ENCODE assay signal across 8 cellular contexts in the genomic region with DNA sequence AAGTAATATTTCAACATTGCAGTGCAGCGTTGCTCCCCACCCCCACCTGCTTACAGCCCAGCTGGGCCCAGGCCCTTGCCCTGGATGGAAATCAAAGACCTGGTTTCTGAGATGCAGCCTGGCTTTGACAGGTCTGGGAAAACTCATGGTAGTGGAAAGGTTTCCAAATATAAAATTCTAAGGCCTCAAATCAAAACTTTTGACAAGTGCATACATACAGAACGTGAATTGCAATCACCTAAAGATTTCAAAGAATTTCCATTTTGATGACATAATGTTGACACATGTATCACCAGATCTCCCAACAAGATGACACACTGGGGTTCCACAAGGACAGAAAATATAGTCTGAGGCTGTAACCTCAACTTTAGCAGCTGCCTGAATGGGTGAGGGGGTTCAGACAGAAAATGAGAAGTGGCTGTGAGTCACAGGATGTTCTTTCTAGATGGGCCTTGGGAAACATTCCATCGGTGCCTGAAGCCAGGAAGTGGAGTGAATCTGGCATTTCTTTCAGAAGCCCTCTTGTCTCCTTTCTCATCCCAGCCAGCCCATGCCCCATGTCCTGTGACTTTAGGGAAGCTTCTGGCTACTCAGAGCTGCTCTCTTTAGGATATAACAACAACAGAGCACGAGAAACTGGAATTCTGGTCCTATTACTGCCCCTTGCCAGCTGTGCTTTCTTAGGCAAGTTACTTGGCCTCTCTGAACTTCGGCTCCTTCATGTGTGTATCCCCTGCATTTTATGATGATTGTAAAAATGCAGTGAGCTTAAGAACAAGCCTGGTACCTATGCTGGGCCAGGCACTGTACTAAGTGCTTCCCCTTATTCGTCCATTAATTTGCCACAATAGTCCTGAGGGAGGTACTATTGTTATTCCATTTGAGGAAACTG. TPM values are rescaled to one million over a fixed set of nuclear protein-coding genes. Genes with fewer than 3 reads are reported as not detected.
A peak's percentile ranks its signal among the peaks of the same experiment; 100 is the strongest.
DNase-seq lines count a peak whose midpoint lies in the region; ATAC-seq and TF ChIP-seq lines count a peak whose summit lies in the region.

No MANE protein-coding gene starts in this region.

- DNase-seq in PC-9 = peak; percentile 60 to 96
- DNase-seq in fibroblast of lung (ENCODE audit: low read depth in 2 of 2) = peak; percentile 79 to 98
- no peak for DNase-seq in NCI-H146 treated with DMSO at 0.1 percent for 48 hours (lab: John Stamatoyannopoulos, UW; ENCODE audit: unreplicated experiment)
- no peak for DNase-seq in DMS 273 treated with DMSO at 0.1 percent for 48 hours (lab: John Stamatoyannopoulos, UW)

- peaks cover 0 to 29% (median 21%) of the 10 kb centered on the region in 11 experiments; a peak in 15 of 22 replicates for H3K9me3 ChIP-seq in BLaER1 treated with 17β-estradiol and CSF1 and Interleukin-3, amounts not matched to agents 10 nM and 100 nM (replicated peaks in 1 of 11)
- H3K9me3 ChIP-seq in PC-9 (ENCODE audit: insufficient read depth, low read depth) (no peaks in the 10 kb centered on the region), fibroblast of lung (ENCODE audit: control insufficient read depth, insufficient read depth, low read depth, low read length) (no peaks in the 10 kb centered on the region), neutrophil (no peaks in the 10 kb centered on the region)

- peaks cover 72 to 92% (median 81%) of the 10 kb centered on the region in 11 experiments for H3K36me3 ChIP-seq in BLaER1 treated with 17β-estradiol and CSF1 and Interleukin-3, amounts not matched to agents 10 nM and 100 nM
- H3K36me3 ChIP-seq in PC-9 (ENCODE audit: low read depth) (peaks cover 23% of the 10 kb centered on the region), fibroblast of lung (ENCODE audit: control insufficient read depth, insufficient read depth, low read length) (no peaks in the 10 kb centered on the region), neutrophil (peaks cover 44% of the 10 kb centered on the region)

- CTCF ChIA-PET in PC-9 (lab: Charles Lee) = interaction anchor here (0.7 kb wide), 1 partner anchor 10 kb away, joined by 3 read pairs; no protein-coding TSS in a partner anchor

- H2AFZ ChIP-seq in PC-9 = no peak overlapping the region
- H2AFZ ChIP-seq in fibroblast of lung (ENCODE audit: low read length) = no peak overlapping the region

- TF ChIP-seq CTCF in PC-9 (conservative IDR thresholded peaks at IDR 0.05) (no peak), fibroblast of lung (conservative IDR thresholded peaks at IDR 0.05 in 1 of 2, IDR thresholded peaks at IDR 0.05 in 1 of 2; ENCODE audit: low read depth in 1 of 2, low read length in 2 of 2) (no peak), neutrophil (IDR thresholded peaks at IDR 0.05) (no peak)

- BruUV-seq in PC-9 (replicated peaks; lab: Mats Ljungman, UMichigan) = no TSS peak

- peaks cover 0 to 94% (median 24%) of the 10 kb centered on the region in 11 experiments; a peak in 13 of 22 replicates for H4K20me1 ChIP-seq in BLaER1 treated with 17β-estradiol and CSF1 and Interleukin-3, amounts not matched to agents 10 nM and 100 nM
- H4K20me1 ChIP-seq in PC-9 (ENCODE audit: insufficient read depth) (no peaks in the 10 kb centered on the region), fibroblast of lung (ENCODE audit: control insufficient read depth, extremely low read depth, insufficient read depth, low read length) (no peaks in the 10 kb centered on the region)

- intact Hi-C loops in PC-9 (cut with micrococcal nuclease; ENCODE audit: unreplicated experiment) = no loop called here

- H3K79me2 ChIP-seq in PC-9 (ENCODE audit: low read depth) (peaks cover 38% of the 10 kb centered on the region), fibroblast of lung (ENCODE audit: control insufficient read depth, insufficient read depth, low read length) (peaks cover 2% of the 10 kb centered on the region)

- no peak for ATAC-seq in GM19351 (IDR thresholded peaks at IDR 0.05; ENCODE audit: unreplicated experiment)
- ATAC-seq in GM18858 (IDR thresholded peaks at IDR 0.05; ENCODE audit: unreplicated experiment) = no peak

- H3K9me2 ChIP-seq in PC-9 (ENCODE audit: insufficient read depth) = no peaks in the 10 kb centered on the region

- peak overlapping the region; percentile 90 to 99 (median 95) for H3K27ac ChIP-seq in BLaER1 treated with 17β-estradiol and CSF1 and Interleukin-3, amounts not matched to agents 10 nM and 100 nM
- H3K27ac ChIP-seq in PC-9 = peak overlapping the region; percentile 90
- H3K27ac ChIP-seq in fibroblast of lung (ENCODE audit: insufficient read depth, low read length) = peak overlapping the region; percentile 91
- peak overlapping the region; percentile 51 for H3K27ac ChIP-seq in neutrophil

- H3F3A ChIP-seq in PC-9 (ENCODE audit: insufficient read depth, low read depth) = peaks cover 46% of the 10 kb centered on the region

- H3K4me3 ChIP-seq in BLaER1 treated with 17β-estradiol and CSF1 and Interleukin-3, amounts not matched to agents 10 nM and 100 nM = peak overlapping the region in 4 of 10 experiments; percentile 2 to 22 (median 8); a peak in 1 of 20 replicates
- no peak overlapping the region for H3K4me3 ChIP-seq in PC-9
- no peak overlapping the region for H3K4me3 ChIP-seq in fibroblast of lung (replicated peaks in 1 of 4; ENCODE audit: control extremely low read depth in 1 of 4, insufficient read depth in 1 of 4, low read depth in 3 of 4, low read length in 4 of 4)
- no peak overlapping the region for H3K4me3 ChIP-seq in neutrophil (ENCODE audit: low read depth in 1 of 2, low read length in 1 of 2)

- H3K27me3 ChIP-seq in BLaER1 treated with 17β-estradiol and CSF1 and Interleukin-3, amounts not matched to agents 10 nM and 100 nM = no peaks in the 10 kb centered on the region
- no peaks in the 10 kb centered on the region for H3K27me3 ChIP-seq in PC-9 (ENCODE audit: insufficient read depth, low read depth)
- H3K27me3 ChIP-seq in fibroblast of lung (ENCODE audit: control insufficient read depth, insufficient read depth, low read length) = no peaks in the 10 kb centered on the region
- no peaks in the 10 kb centered on the region for H3K27me3 ChIP-seq in neutrophil

- H3K4me1 ChIP-seq in BLaER1 treated with 17β-estradiol and CSF1 and Interleukin-3, amounts not matched to agents 10 nM and 100 nM = peaks cover 59 to 97% (median 74%) of the 10 kb centered on the region in 10 experiments
- H3K4me1 ChIP-seq in PC-9 (replicated peaks; ENCODE audit: insufficient read depth) (peaks cover 60% of the 10 kb centered on the region), fibroblast of lung (ENCODE audit: control insufficient read depth, extremely low read depth, insufficient read depth, low read length) (peaks cover 36% of the 10 kb centered on the region), neutrophil (ENCODE audit: control insufficient read depth in 1 of 2, insufficient read depth in 1 of 2, low read depth in 1 of 2, low read length in 1 of 2) (peaks cover 14 to 52% of the 10 kb centered on the region in 2 experiments)

- peak overlapping the region; percentile 34 to 87 (median 71) for H3K9ac ChIP-seq in BLaER1 treated with 17β-estradiol and CSF1 and Interleukin-3, amounts not matched to agents 10 nM and 100 nM
- H3K9ac ChIP-seq in fibroblast of lung (ENCODE audit: insufficient read depth, low read length) = peak overlapping the region; percentile 39

- peak overlapping the region; percentile 54 to 91 (median 85) for H3K4me2 ChIP-seq in BLaER1 treated with 17β-estradiol and CSF1 and Interleukin-3, amounts not matched to agents 10 nM and 100 nM
- peak overlapping the region; percentile 54 for H3K4me2 ChIP-seq in PC-9
- H3K4me2 ChIP-seq in fibroblast of lung (ENCODE audit: extremely low read depth, insufficient read depth, low read length) = peak overlapping the region; percentile 52

- POLR2A ChIA-PET in PC-9 (lab: Charles Lee; ENCODE audit: unreplicated experiment) = interaction anchor here (0.6 kb wide), 1 partner anchor 20 kb away, joined by 11 read pairs; no protein-coding TSS in a partner anchor

RNA-seq across cellular contexts. Expression of a gene that starts 54.8 kb away (rescaled TPM):
- total RNA-seq in PC-9 (2021) = 22.4 and 38.3 TPM in 2 replicates
- total RNA-seq in fibroblast of lung = 60.4 and 75.2 TPM in 2 replicates
- 11.5 and 22.4 TPM in 2 replicates for polyA plus RNA-seq in fibroblast of lung
- polyA plus RNA-seq in fibroblast of lung (2012) = 7.2 and 12.3 TPM in 2 replicates
- polyA minus RNA-seq in fibroblast of lung (ENCODE audit: low replicate concordance) = 143 and 175 TPM in 2 replicates

Comparison
In these comparisons a context has a peak if more than half of its experiments do, and no peak if none do; other contexts are left out.
1. DNase-seq: peak in PC-9 (2 of 2) and fibroblast of lung (2 of 2); none in NCI-H146 treated with DMSO at 0.1 percent for 48 hours (single experiment) and DMS 273 treated with DMSO at 0.1 percent for 48 hours (single experiment).
2. Peak in every context shown above with its lines, with median percentiles within 50 percentile points of each other: H3K27ac ChIP-seq and H3K4me2 ChIP-seq.